In the genomic region with DNA sequence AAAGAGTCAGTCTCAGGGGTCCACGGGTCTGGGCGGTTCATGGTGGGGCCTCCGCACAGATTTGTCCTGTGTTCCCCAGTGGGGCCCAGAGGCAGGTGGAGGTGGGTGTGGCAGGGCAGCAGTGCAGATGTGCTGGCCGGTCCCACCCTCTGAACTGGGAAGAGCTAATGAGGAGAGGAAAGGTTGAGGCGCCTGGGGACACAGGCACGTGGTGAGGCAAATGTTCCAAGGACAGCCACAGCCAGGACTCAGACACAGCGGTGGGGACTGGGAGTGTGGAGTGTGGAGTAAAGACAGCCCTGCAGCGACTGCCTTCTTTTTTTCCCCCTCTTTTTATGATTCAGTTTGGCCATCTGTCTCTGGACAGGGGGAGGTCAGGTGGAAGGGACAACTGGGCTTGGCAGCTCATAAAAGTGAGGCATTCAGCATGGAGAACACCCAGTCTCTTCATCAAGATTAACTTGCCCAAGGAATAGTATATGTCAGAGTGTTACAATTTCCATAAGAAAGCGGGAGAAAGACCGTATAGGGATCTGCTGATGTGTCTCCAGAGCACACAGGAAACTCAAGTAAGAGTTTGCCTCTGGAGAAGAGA, we compare ENCODE assay signal across 1 cellular context.
TF ChIP-seq lines count a peak whose summit lies in the region.

No MANE protein-coding gene starts in this region.

TF ChIP-seq in K562, 482 proteins besides CTCF, POLR2A, EP300 and RAD21 (continued from another document):
- TF ChIP-seq, protein P1, sequence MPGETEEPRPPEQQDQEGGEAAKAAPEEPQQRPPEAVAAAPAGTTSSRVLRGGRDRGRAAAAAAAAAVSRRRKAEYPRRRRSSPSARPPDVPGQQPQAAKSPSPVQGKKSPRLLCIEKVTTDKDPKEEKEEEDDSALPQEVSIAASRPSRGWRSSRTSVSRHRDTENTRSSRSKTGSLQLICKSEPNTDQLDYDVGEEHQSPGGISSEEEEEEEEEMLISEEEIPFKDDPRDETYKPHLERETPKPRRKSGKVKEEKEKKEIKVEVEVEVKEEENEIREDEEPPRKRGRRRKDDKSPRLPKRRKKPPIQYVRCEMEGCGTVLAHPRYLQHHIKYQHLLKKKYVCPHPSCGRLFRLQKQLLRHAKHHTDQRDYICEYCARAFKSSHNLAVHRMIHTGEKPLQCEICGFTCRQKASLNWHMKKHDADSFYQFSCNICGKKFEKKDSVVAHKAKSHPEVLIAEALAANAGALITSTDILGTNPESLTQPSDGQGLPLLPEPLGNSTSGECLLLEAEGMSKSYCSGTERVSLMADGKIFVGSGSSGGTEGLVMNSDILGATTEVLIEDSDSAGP (CRISPR knock-in tag; IDR thresholded peaks at IDR 0.05), result no peak
- no peak for TF ChIP-seq MTA3 (IDR thresholded peaks at IDR 0.05; ENCODE audit: borderline replicate concordance)
- TF ChIP-seq, protein P2, sequence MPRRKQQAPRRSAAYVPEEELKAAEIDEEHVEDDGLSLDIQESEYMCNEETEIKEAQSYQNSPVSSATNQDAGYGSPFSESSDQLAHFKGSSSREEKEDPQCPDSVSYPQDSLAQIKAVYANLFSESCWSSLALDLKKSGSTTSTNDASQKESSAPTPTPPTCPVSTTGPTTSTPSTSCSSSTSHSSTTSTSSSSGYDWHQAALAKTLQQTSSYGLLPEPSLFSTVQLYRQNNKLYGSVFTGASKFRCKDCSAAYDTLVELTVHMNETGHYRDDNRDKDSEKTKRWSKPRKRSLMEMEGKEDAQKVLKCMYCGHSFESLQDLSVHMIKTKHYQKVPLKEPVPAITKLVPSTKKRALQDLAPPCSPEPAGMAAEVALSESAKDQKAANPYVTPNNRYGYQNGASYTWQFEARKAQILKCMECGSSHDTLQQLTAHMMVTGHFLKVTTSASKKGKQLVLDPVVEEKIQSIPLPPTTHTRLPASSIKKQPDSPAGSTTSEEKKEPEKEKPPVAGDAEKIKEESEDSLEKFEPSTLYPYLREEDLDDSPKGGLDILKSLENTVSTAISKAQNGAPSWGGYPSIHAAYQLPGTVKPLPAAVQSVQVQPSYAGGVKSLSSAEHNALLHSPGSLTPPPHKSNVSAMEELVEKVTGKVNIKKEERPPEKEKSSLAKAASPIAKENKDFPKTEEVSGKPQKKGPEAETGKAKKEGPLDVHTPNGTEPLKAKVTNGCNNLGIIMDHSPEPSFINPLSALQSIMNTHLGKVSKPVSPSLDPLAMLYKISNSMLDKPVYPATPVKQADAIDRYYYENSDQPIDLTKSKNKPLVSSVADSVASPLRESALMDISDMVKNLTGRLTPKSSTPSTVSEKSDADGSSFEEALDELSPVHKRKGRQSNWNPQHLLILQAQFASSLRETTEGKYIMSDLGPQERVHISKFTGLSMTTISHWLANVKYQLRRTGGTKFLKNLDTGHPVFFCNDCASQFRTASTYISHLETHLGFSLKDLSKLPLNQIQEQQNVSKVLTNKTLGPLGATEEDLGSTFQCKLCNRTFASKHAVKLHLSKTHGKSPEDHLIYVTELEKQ (CRISPR knock-in tag; IDR thresholded peaks at IDR 0.05), result no peak
- TF ChIP-seq ETV5 (CRISPR knock-in tag; IDR thresholded peaks at IDR 0.05; ENCODE audit: low read depth), result no peak
- TF ChIP-seq CHD4 (IDR thresholded peaks at IDR 0.05; ENCODE audit: insufficient read depth, insufficient replicate concordance, low read depth, low read length, poor library complexity, severe bottlenecking), result no peak
- TF ChIP-seq U2AF1 (optimal IDR thresholded peaks at IDR 0.05; ENCODE audit: low read depth, low read length), result no peak
- TF ChIP-seq ZNF76 (CRISPR knock-in tag; IDR thresholded peaks at IDR 0.05; ENCODE audit: borderline replicate concordance), result no peak
- no peak for TF ChIP-seq SREBF1 (IDR thresholded peaks at IDR 0.05; ENCODE audit: borderline replicate concordance, low read depth, low read length)
- TF ChIP-seq DDX20 (tag; IDR thresholded peaks at IDR 0.05; ENCODE audit: low read depth), result 0 out of 2 replicates have a peak, but pooled peaks have one; percentile 51
- TF ChIP-seq ZNF830 (CRISPR knock-in tag; IDR thresholded peaks at IDR 0.05), result no peak
- TF ChIP-seq, protein P3, sequence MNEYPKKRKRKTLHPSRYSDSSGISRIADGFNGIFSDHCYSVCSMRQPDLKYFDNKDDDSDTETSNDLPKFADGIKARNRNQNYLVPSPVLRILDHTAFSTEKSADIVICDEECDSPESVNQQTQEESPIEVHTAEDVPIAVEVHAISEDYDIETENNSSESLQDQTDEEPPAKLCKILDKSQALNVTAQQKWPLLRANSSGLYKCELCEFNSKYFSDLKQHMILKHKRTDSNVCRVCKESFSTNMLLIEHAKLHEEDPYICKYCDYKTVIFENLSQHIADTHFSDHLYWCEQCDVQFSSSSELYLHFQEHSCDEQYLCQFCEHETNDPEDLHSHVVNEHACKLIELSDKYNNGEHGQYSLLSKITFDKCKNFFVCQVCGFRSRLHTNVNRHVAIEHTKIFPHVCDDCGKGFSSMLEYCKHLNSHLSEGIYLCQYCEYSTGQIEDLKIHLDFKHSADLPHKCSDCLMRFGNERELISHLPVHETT (CRISPR knock-in tag; conservative IDR thresholded peaks at IDR 0.05 in 1 of 2, IDR thresholded peaks at IDR 0.05 in 1 of 2), result no peak
